In genomic region chr3:67239362-67239761, GRCh38 we compare ENCODE assay signal across 17 cellular contexts.
DNase-seq lines count a peak whose midpoint lies in the region; ATAC-seq and TF ChIP-seq lines count a peak whose summit lies in the region.
"Had no signal": no experiment of that assay in that cellular context is flagged by ENCODE, and none has a peak within 500 bp of the region (broad histone marks: within the 10 kb centered on the region; RNA-seq: fewer than 3 reads in every experiment).

No MANE protein-coding gene starts in this region.

- H3K79me2 ChIP-seq in GM23338 (replicated peaks; ENCODE audit: insufficient read depth) (no peaks in the 10 kb centered on the region), parathyroid adenoma (no peaks in the 10 kb centered on the region)

- no peak for TF ChIP-seq CTCF in GM23338 (conservative IDR thresholded peaks at IDR 0.05; ENCODE audit: low read depth in 2 of 2)
- TF ChIP-seq CTCF in parathyroid adenoma (IDR thresholded peaks at IDR 0.05), result no peak

- intact Hi-C loops in aorta (cut with DNase I), result no loop called here

- no peaks in the 10 kb centered on the region for H3K27me3 Mint-ChIP-seq in GM23338 (ENCODE audit: insufficient read depth, low read depth, poor library complexity)
- H3K27me3 Mint-ChIP-seq: B cell; CD4-positive, alpha-beta T cell had no signal

- H3K27me3 ChIP-seq in GM23338 (ENCODE audit: insufficient read depth) (no peaks in the 10 kb centered on the region), parathyroid adenoma (ENCODE audit: control insufficient read depth, insufficient read depth, low read length) (no peaks in the 10 kb centered on the region), aorta (ENCODE audit: control insufficient read depth in 1 of 2, insufficient read depth in 2 of 2, low read length in 1 of 2) (no peaks in the 10 kb centered on the region)
- H3K27me3 ChIP-seq: BLaER1 treated with 17β-estradiol and CSF1 and Interleukin-3, amounts not matched to agents 10 nM and 100 nM had no signal

- no peak overlapping the region for H3K27ac Mint-ChIP-seq in GM23338
- H3K27ac Mint-ChIP-seq: B cell; CD4-positive, alpha-beta T cell; CD8-positive, alpha-beta T cell had no signal

- no peaks in the 10 kb centered on the region for H3K9me3 Mint-ChIP-seq in GM23338
- H3K9me3 Mint-ChIP-seq: CD4-positive, alpha-beta T cell; CD8-positive, alpha-beta T cell had no signal

- H3K9me3 ChIP-seq in parathyroid adenoma (ENCODE audit: control insufficient read depth, low read length) (no peaks in the 10 kb centered on the region), aorta (ENCODE audit: control insufficient read depth, low read length) (no peaks in the 10 kb centered on the region)
- H3K9me3 ChIP-seq: A549; BLaER1 treated with 17β-estradiol and CSF1 and Interleukin-3, amounts not matched to agents 10 nM and 100 nM; Caco-2 had no signal

- H3F3A ChIP-seq in GM23338 (replicated peaks; ENCODE audit: low read depth), result no peaks in the 10 kb centered on the region

- H2AFZ ChIP-seq in GM23338, result peak overlapping the region; percentile 38; the same call in 1 of the 2 replicates
- peak overlapping the region; percentile 17 for H2AFZ ChIP-seq in parathyroid adenoma

- peaks cover 11% of the 10 kb centered on the region for H3K4me1 Mint-ChIP-seq in GM23338
- H3K4me1 Mint-ChIP-seq: B cell had no signal

- no peak overlapping the region for H3K4me3 ChIP-seq in GM23338
- no peak overlapping the region for H3K4me3 ChIP-seq in parathyroid adenoma (ENCODE audit: low read depth, low read length)
- H3K4me3 ChIP-seq in aorta (ENCODE audit: low read length in 2 of 2), result no peak overlapping the region
- H3K4me3 ChIP-seq: A549; BLaER1 treated with 17β-estradiol and CSF1 and Interleukin-3, amounts not matched to agents 10 nM and 100 nM had no signal

- no peaks in the 10 kb centered on the region for H3K36me3 ChIP-seq in GM23338 (ENCODE audit: insufficient read depth)
- no peaks in the 10 kb centered on the region for H3K36me3 ChIP-seq in parathyroid adenoma (ENCODE audit: control insufficient read depth, insufficient read depth, low read length)
- no peaks in the 10 kb centered on the region for H3K36me3 ChIP-seq in aorta (ENCODE audit: control insufficient read depth in 1 of 2, insufficient read depth in 2 of 2, low read length in 1 of 2)
- H3K36me3 ChIP-seq: BLaER1 treated with 17β-estradiol and CSF1 and Interleukin-3, amounts not matched to agents 10 nM and 100 nM had no signal

- no peak for DNase-seq in GM23338 (ENCODE audit: low spot score)
- DNase-seq in aorta, result no peak
- no peak for DNase-seq in occipital lobe (lab: John Stamatoyannopoulos, UW)
- DNase-seq: AML-193; Caco-2; Calu3; CD4-positive, alpha-beta T cell; CD8-positive, alpha-beta T cell; DMS79 treated with DMSO at 0.1 percent for 48 hours; GF-D8 had no signal

- H3K4me3 Mint-ChIP-seq in GM23338, result no peak overlapping the region
- H3K4me3 Mint-ChIP-seq: B cell; CD4-positive, alpha-beta T cell; CD8-positive, alpha-beta T cell had no signal

- ATAC-seq in GM23338, result no peak
- no peak for ATAC-seq in aorta (ENCODE audit: low FRiP score)
- no peak for ATAC-seq in HG03108 (IDR thresholded peaks at IDR 0.05; ENCODE audit: unreplicated experiment)
- ATAC-seq: A549; CD8-positive, alpha-beta T cell had no signal

- no peak overlapping the region for H3K4me2 ChIP-seq in GM23338
- no peak overlapping the region for H3K4me2 ChIP-seq in parathyroid adenoma (ENCODE audit: low read length)
- H3K4me2 ChIP-seq: A549; BLaER1 treated with 17β-estradiol and CSF1 and Interleukin-3, amounts not matched to agents 10 nM and 100 nM had no signal

- 32 to 37% methylated on average over 2 of the region's 2 CpGs for WGBS in aorta, 2 donors

- no peak overlapping the region for H3K9ac ChIP-seq in parathyroid adenoma
- H3K9ac ChIP-seq: BLaER1 treated with 17β-estradiol and CSF1 and Interleukin-3, amounts not matched to agents 10 nM and 100 nM had no signal

- no peaks in the 10 kb centered on the region for H4K20me1 ChIP-seq in GM23338 (replicated peaks; ENCODE audit: insufficient read depth)
- H4K20me1 ChIP-seq: BLaER1 treated with 17β-estradiol and CSF1 and Interleukin-3, amounts not matched to agents 10 nM and 100 nM had no signal

- H3K36me3 Mint-ChIP-seq in GM23338 (ENCODE audit: low read depth), result no peaks in the 10 kb centered on the region
- H3K36me3 Mint-ChIP-seq: CD8-positive, alpha-beta T cell had no signal

- H3K27ac ChIP-seq in GM23338 (ENCODE audit: low read depth) (no peak overlapping the region), parathyroid adenoma (no peak overlapping the region), aorta (ENCODE audit: low read depth in 1 of 2, low read length in 2 of 2) (peak overlapping the region; percentile 39 to 78)
- H3K27ac ChIP-seq: 22Rv1; A549; BLaER1 treated with 17β-estradiol and CSF1 and Interleukin-3, amounts not matched to agents 10 nM and 100 nM; C4-2B had no signal

- 0 out of 2 replicates have a peak, but pooled peaks cover 3% of the 10 kb centered on the region for H3K9me2 ChIP-seq in GM23338 (ENCODE audit: insufficient read depth)

- H3K4me1 ChIP-seq in GM23338 (ENCODE audit: insufficient read depth) (no peaks in the 10 kb centered on the region; the same call in 1 of the 2 replicates), parathyroid adenoma (peaks cover 4% of the 10 kb centered on the region), aorta (ENCODE audit: control insufficient read depth in 1 of 2, insufficient read depth in 2 of 2, low read length in 2 of 2) (peaks cover 0 to 8% of the 10 kb centered on the region in 2 donors)
- H3K4me1 ChIP-seq: A549; BLaER1 treated with 17β-estradiol and CSF1 and Interleukin-3, amounts not matched to agents 10 nM and 100 nM; Caco-2 had no signal

TF ChIP-seq in GM23338, 12 proteins besides CTCF, POLR2A, EP300 and RAD21 (continues in another document):
- TF ChIP-seq EZH2 (IDR thresholded peaks at IDR 0.05; ENCODE audit: low read depth, unreplicated experiment) (no peak), ZNF114 (CRISPR knock-in tag; IDR thresholded peaks at IDR 0.05) (no peak), POLR2AphosphoS5 (IDR thresholded peaks at IDR 0.05; ENCODE audit: low read depth) (no peak), ZNF462 (CRISPR knock-in tag; IDR thresholded peaks at IDR 0.05) (no peak), EZH2phosphoT487 (IDR thresholded peaks at IDR 0.05; ENCODE audit: unreplicated experiment) (no peak), NANOG (IDR thresholded peaks at IDR 0.05; ENCODE audit: borderline replicate concordance) (no peak)

Comparison
In these comparisons a context has a peak if more than half of its experiments do, and no peak if none do; other contexts are left out.
1. H3K27ac ChIP-seq: peak in aorta (2 of 2); none in GM23338 (single experiment) and parathyroid adenoma (single experiment).